Comparison of ENCODE assay signal across 32 cellular contexts in the genomic region with DNA sequence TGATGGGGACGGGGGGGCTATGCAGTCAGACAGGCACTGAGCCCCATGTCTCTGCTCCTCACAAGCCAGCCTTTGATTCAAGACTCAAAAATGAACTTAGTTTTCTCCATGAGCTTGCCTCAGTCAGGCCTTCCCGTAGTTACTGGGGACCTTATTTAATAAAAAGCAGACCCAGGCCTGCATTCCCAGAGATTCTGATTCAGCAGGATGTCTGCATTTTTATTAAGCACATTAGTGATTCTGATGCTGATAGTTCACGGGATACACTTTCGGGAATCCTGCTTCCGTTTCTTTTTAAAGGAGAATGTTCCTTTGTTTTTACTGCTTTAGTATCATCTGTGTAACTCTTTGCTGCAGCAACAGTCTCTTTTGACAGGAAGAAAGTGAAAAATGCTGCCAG. TPM values are rescaled to one million over a fixed set of nuclear protein-coding genes. Genes with fewer than 3 reads are reported as not detected.
"Had no signal": no experiment of that assay in that cellular context is flagged by ENCODE, and none has a peak within 500 bp of the region (broad histone marks: within the 10 kb centered on the region; RNA-seq: fewer than 3 reads in every experiment).

No MANE protein-coding gene starts in this region.

- H3K36me3 ChIP-seq: MG63, Peyer's patch, SJSA1 had no signal

- H3K36me3 Mint-ChIP-seq: activated naive CD4-positive, alpha-beta T cell treated with anti-CD3 and anti-CD28 coated beads, Interleukin-2, amount 10 ng/mL, durations not matched to agents 7 days and 5 days; activated naive CD8-positive, alpha-beta T cell treated with anti-CD3 and anti-CD28 coated beads for 36 hours; WTC11 had no signal

- H3K27ac ChIP-seq: body of pancreas, Peyer's patch, RWPE1, SJSA1 had no signal

- ATAC-seq: activated CD8-positive, alpha-beta T cell treated with anti-CD3 and anti-CD28 coated beads for 36 hours; activated T-cell treated with anti-CD3 and anti-CD28 coated beads, Interleukin-2, amount 50 U/mL, for 72 hours; body of pancreas; T-helper 17 cell; WTC11 had no signal

- H3K27me3 ChIP-seq: body of pancreas, MG63, Peyer's patch, SJSA1 had no signal

- H3K4me1 ChIP-seq: body of pancreas, Peyer's patch had no signal

- H3K9me3 Mint-ChIP-seq: activated CD8-positive, alpha-beta T cell treated with anti-CD3 and anti-CD28 coated beads for 36 hours; activated naive CD4-positive, alpha-beta T cell treated with anti-CD3 and anti-CD28 coated beads, Interleukin-2, amount 10 ng/mL, durations not matched to agents 7 days and 5 days; activated T-cell treated with anti-CD3 and anti-CD28 coated beads, Interleukin-2, amount 50 U/mL, for 72 hours; activated T-helper 2 cell treated with anti-CD3 and anti-CD28 coated beads, Interferon-gamma antibody, Interleukin-2, Interleukin-4, amounts not matched to agents 10 μg/mL and 5 μg/mL and 100 μg/mL, durations not matched to agents 14 hours and 24 hours and 36 hours; central memory CD8-positive, alpha-beta T cell; WTC11 had no signal

- H3K27ac Mint-ChIP-seq: activated CD8-positive, alpha-beta T cell treated with anti-CD3 and anti-CD28 coated beads for 36 hours; activated naive CD4-positive, alpha-beta T cell treated with anti-CD3 and anti-CD28 coated beads, Interleukin-2, amount 10 ng/mL, durations not matched to agents 7 days and 5 days; activated naive CD8-positive, alpha-beta T cell treated with anti-CD3 and anti-CD28 coated beads for 36 hours; activated T-cell treated with anti-CD3 and anti-CD28 coated beads, Interleukin-2, amount 50 U/mL, for 72 hours; activated T-helper 2 cell treated with anti-CD3 and anti-CD28 coated beads, Interferon-gamma antibody, Interleukin-2, Interleukin-4, amounts not matched to agents 10 μg/mL and 5 μg/mL and 100 μg/mL, durations not matched to agents 14 hours and 24 hours and 36 hours; T-helper 17 cell; WTC11 had no signal

- H3K4me3 ChIP-seq: body of pancreas, MG63, Peyer's patch, SJSA1 had no signal

- H3K4me1 Mint-ChIP-seq: activated naive CD4-positive, alpha-beta T cell treated with anti-CD3 and anti-CD28 coated beads, Interleukin-2, amount 10 ng/mL, durations not matched to agents 7 days and 5 days; central memory CD8-positive, alpha-beta T cell had no signal

- H3K4me3 Mint-ChIP-seq: activated CD8-positive, alpha-beta T cell treated with anti-CD3 and anti-CD28 coated beads for 36 hours; activated naive CD4-positive, alpha-beta T cell treated with anti-CD3 and anti-CD28 coated beads, Interleukin-2, amount 10 ng/mL, durations not matched to agents 7 days and 5 days; activated naive CD8-positive, alpha-beta T cell treated with anti-CD3 and anti-CD28 coated beads for 36 hours; activated T-cell treated with anti-CD3 and anti-CD28 coated beads, Interleukin-2, amount 50 U/mL, for 72 hours; central memory CD8-positive, alpha-beta T cell; T-helper 17 cell; WTC11 had no signal

- DNase-seq: activated CD4-positive, alpha-beta T cell treated with anti-CD3 and anti-CD28 coated beads for 48 hours; activated CD4-positive, CD25-positive, alpha-beta regulatory T cell treated with anti-CD3 and anti-CD28 coated beads, Interleukin-2, amount 50 U/mL, for 72 hours; activated CD8-positive, alpha-beta memory T cell treated with anti-CD3 and anti-CD28 coated beads, Interleukin-2, amount 50 U/mL, for 4 hours; activated CD8-positive, alpha-beta T cell treated with anti-CD3 and anti-CD28 coated beads for 36 hours; activated gamma-delta T cell treated with Interleukin-2 at 50 U/mL for 16 hours; activated naive CD4-positive, alpha-beta T cell treated with anti-CD3 and anti-CD28 coated beads, Interleukin-2, amount 10 ng/mL, durations not matched to agents 7 days and 5 days; activated naive CD8-positive, alpha-beta T cell treated with anti-CD3 and anti-CD28 coated beads for 36 hours; activated T-cell treated with anti-CD3 and anti-CD28 coated beads, Interleukin-2, amount 50 U/mL, for 72 hours; body of pancreas; KG1; MG63; MV-4-11; NCI-H1092 treated with DMSO at 0.1 percent for 48 hours; NCI-H1417 treated with DMSO at 0.1 percent for 48 hours; NCI-H1694; NCI-H2029; NCI-H2107; NCI-H2171 treated with DMSO at 0.1 percent for 48 hours; NCI-H226; NCI-H526; NK-92 treated with Interleukin-12 subunit alpha and Interleukin-12 subunit beta, amount 100 ng/mL, for 24 hours; Peyer's patch; SHP77; T-helper 17 cell; T-helper 9 cell had no signal

- H3K9me3 ChIP-seq: body of pancreas, MG63, Peyer's patch, SJSA1 had no signal

RNA-seq across cellular contexts. Expression of a gene that starts 28.3 kb away (rescaled TPM):
- total RNA-seq: activated CD8-positive, alpha-beta T cell treated with anti-CD3 and anti-CD28 coated beads for 36 hours; activated naive CD8-positive, alpha-beta T cell treated with anti-CD3 and anti-CD28 coated beads for 36 hours; activated T-cell treated with anti-CD3 and anti-CD28 coated beads, Interleukin-2, amount 50 U/mL, for 72 hours; activated T-helper 2 cell treated with anti-CD3 and anti-CD28 coated beads, Interferon-gamma antibody, Interleukin-2, Interleukin-4, amounts not matched to agents 10 μg/mL and 5 μg/mL and 100 μg/mL, durations not matched to agents 14 hours and 24 hours and 36 hours; NCI-H460; T-helper 17 cell had no signal
- polyA plus RNA-seq: adipose tissue had no signal
